8 cellular contexts compared by ENCODE assay signal in genomic region chr9:87516222-87516930, GRCh38. TPM values are rescaled to one million over a fixed set of nuclear protein-coding genes. Genes with fewer than 3 reads are reported as not detected.
DNase-seq lines count a peak whose midpoint lies in the region; ATAC-seq and TF ChIP-seq lines count a peak whose summit lies in the region.

No MANE protein-coding gene starts in this region.

- no peaks in the 10 kb centered on the region for H3K27me3 ChIP-seq in gastrocnemius medialis

- DNase-seq in GDM1 (lab: John Stamatoyannopoulos, UW) = peak; percentile 40
- DNase-seq in T1000 (lab: John Stamatoyannopoulos, UW) = peak; percentile 45
- DNase-seq in left ventricle myocardium superior = peak; percentile 61
- DNase-seq in gastrocnemius medialis = peak; percentile 30 to 55
- DNase-seq in activated naive CD4-positive, alpha-beta T cell treated with anti-CD3 and anti-CD28 coated beads, Interleukin-2, amount 10 ng/mL, durations not matched to agents 7 days and 5 days = no peak
- DNase-seq in GM20000 (ENCODE audit: low spot score) = no peak
- no peak for DNase-seq in DMS79 (lab: John Stamatoyannopoulos, UW)
- no peak for DNase-seq in activated T-cell treated with anti-CD3 and anti-CD28 coated beads, Interleukin-2, amount 50 U/mL, for 1 hour

- ATAC-seq in left ventricle myocardium superior (peak; percentile 74), gastrocnemius medialis (peak in 1 of 2 donors; percentile 57)

- no peak overlapping the region for H3K4me3 Mint-ChIP-seq in activated naive CD4-positive, alpha-beta T cell treated with anti-CD3 and anti-CD28 coated beads, Interleukin-2, amount 10 ng/mL, durations not matched to agents 7 days and 5 days

- H3K4me3 ChIP-seq in gastrocnemius medialis = no peak overlapping the region

- in situ Hi-C loops in gastrocnemius medialis (cut with MboI; ENCODE audit: low sequenced_read_pairs in 4 of 4) = no loop called here

- H3K4me1 Mint-ChIP-seq in activated naive CD4-positive, alpha-beta T cell treated with anti-CD3 and anti-CD28 coated beads, Interleukin-2, amount 10 ng/mL, durations not matched to agents 7 days and 5 days = peaks cover 2% of the 10 kb centered on the region

- no peak overlapping the region for H3K27ac Mint-ChIP-seq in activated naive CD4-positive, alpha-beta T cell treated with anti-CD3 and anti-CD28 coated beads, Interleukin-2, amount 10 ng/mL, durations not matched to agents 7 days and 5 days

- no peak for TF ChIP-seq CTCF in gastrocnemius medialis (IDR thresholded peaks at IDR 0.05 in 4 of 5, conservative IDR thresholded peaks at IDR 0.05 in 1 of 5)
- TF ChIP-seq CTCF in GM20000 (IDR thresholded peaks at IDR 0.05; ENCODE audit: extremely low read depth, missing control alignments) = no peak

- CTCF ChIA-PET in activated naive CD4-positive, alpha-beta T cell treated with anti-CD3 and anti-CD28 coated beads, Interleukin-2, amount 10 ng/mL, durations not matched to agents 7 days and 5 days (lab: Charles Lee) = no interaction called here

- H3K9me3 ChIP-seq in gastrocnemius medialis = no peaks in the 10 kb centered on the region

- no peak for TF ChIP-seq POLR2A in gastrocnemius medialis (IDR thresholded peaks at IDR 0.05)

- peak overlapping the region in 2 of 4 donors; percentile 40 to 58 for H3K27ac ChIP-seq in gastrocnemius medialis

- H3K36me3 ChIP-seq in gastrocnemius medialis = no peaks in the 10 kb centered on the region

- intact Hi-C loops in left ventricle myocardium superior (cut with micrococcal nuclease) (no loop called here), gastrocnemius medialis (cut with DNase I; ENCODE audit: low total_unique reads) (no loop called here)

- peaks cover 8% of the 10 kb centered on the region for H3K27me3 Mint-ChIP-seq in activated naive CD4-positive, alpha-beta T cell treated with anti-CD3 and anti-CD28 coated beads, Interleukin-2, amount 10 ng/mL, durations not matched to agents 7 days and 5 days

- no peaks in the 10 kb centered on the region for H3K36me3 Mint-ChIP-seq in activated naive CD4-positive, alpha-beta T cell treated with anti-CD3 and anti-CD28 coated beads, Interleukin-2, amount 10 ng/mL, durations not matched to agents 7 days and 5 days

- no peaks in the 10 kb centered on the region for H3K9me3 Mint-ChIP-seq in activated naive CD4-positive, alpha-beta T cell treated with anti-CD3 and anti-CD28 coated beads, Interleukin-2, amount 10 ng/mL, durations not matched to agents 7 days and 5 days

- H3K4me1 ChIP-seq in gastrocnemius medialis = peaks cover 4 to 12% of the 10 kb centered on the region in 2 donors

RNA-seq across cellular contexts. Expression of gene DAPK1, which starts 18.7 kb away (rescaled TPM):
- total RNA-seq in left ventricle myocardium superior = 10.2 TPM
- 1 to 10 TPM; 1.2 to 4.3 (median 2.7) TPM for total RNA-seq in gastrocnemius medialis

Comparison
In these comparisons a context has a peak if more than half of its experiments do, and no peak if none do; other contexts are left out.
1. DNase-seq: peak in GDM1 (single experiment), T1000 (single experiment), left ventricle myocardium superior (single experiment) and gastrocnemius medialis (2 of 2); none in activated naive CD4-positive, alpha-beta T cell treated with anti-CD3 and anti-CD28 coated beads, Interleukin-2, amount 10 ng/mL, durations not matched to agents 7 days and 5 days (single experiment), GM20000 (single experiment), DMS79 (single experiment) and activated T-cell treated with anti-CD3 and anti-CD28 coated beads, Interleukin-2, amount 50 U/mL, for 1 hour (single experiment).